1 cellular context compared by ENCODE assay signal in the genomic region with DNA sequence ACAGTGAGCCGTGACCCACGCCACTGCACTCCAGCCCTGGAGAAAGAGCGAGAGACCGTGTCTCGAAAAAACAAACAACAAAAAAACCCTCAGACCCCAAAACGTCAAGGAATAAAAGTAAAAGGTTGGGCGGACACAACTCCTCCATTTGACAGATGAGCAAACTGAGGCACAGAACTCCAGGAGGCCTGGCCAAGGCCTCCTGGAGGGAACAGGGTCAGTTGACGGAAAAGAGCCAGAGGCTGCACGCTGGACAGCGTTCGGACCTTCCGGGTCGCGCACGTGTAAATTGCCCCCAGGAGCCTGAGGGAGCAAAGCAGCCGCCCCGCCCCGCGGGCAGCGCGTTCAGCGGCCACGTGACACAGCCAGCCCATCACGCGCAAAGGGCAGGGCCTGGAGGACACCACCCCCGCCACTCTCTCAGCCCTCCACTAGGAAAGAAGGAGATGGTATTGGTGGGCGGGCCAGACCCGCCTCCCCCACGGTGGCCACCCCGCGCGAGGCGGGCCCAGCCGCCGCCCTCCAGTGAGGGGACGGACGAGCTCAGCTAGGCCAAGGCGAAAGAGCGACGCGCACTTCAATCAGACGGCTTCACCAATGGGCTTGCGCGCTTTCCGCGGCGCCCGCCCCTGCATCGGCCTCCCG.
TF ChIP-seq lines count a peak whose summit lies in the region.

No MANE protein-coding gene starts in this region.

TF ChIP-seq in K562, 482 proteins besides CTCF, POLR2A, EP300 and RAD21 (continued from another document and continues in another):
- no peak for TF ChIP-seq ZFP36 (IDR thresholded peaks at IDR 0.05; ENCODE audit: low read depth, low read length, partially characterized antibody)
- TF ChIP-seq ID3 (CRISPR knock-in tag; IDR thresholded peaks at IDR 0.05), result no peak
- TF ChIP-seq ID3 (tag; IDR thresholded peaks at IDR 0.05), result 0 out of 2 replicates have a peak, but pooled peaks have one; percentile 46
- no peak for TF ChIP-seq ZBTB43 (CRISPR knock-in tag; IDR thresholded peaks at IDR 0.05)
- TF ChIP-seq SPI1 (IDR thresholded peaks at IDR 0.05; ENCODE audit: borderline replicate concordance, low read depth, low read length), result no peak
- TF ChIP-seq ZNF79 (CRISPR knock-in tag; IDR thresholded peaks at IDR 0.05; ENCODE audit: low read depth), result no peak
- no peak for TF ChIP-seq PHB2 (IDR thresholded peaks at IDR 0.05; ENCODE audit: low read depth)
- TF ChIP-seq, protein P1, sequence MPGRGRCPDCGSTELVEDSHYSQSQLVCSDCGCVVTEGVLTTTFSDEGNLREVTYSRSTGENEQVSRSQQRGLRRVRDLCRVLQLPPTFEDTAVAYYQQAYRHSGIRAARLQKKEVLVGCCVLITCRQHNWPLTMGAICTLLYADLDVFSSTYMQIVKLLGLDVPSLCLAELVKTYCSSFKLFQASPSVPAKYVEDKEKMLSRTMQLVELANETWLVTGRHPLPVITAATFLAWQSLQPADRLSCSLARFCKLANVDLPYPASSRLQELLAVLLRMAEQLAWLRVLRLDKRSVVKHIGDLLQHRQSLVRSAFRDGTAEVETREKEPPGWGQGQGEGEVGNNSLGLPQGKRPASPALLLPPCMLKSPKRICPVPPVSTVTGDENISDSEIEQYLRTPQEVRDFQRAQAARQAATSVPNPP (IDR thresholded peaks at IDR 0.05; ENCODE audit: borderline replicate concordance, insufficient read depth, insufficient read length), result no peak
- TF ChIP-seq HDGF (IDR thresholded peaks at IDR 0.05), result peak; percentile 97
- TF ChIP-seq BCLAF1 (IDR thresholded peaks at IDR 0.05; ENCODE audit: borderline replicate concordance in 1 of 2, control insufficient read depth in 1 of 2, low read depth in 2 of 2, low read length in 1 of 2), result no peak; a peak in 1 of 4 replicates
- TF ChIP-seq POLR2AphosphoS2 (IDR thresholded peaks at IDR 0.05; ENCODE audit: low read length), result no peak
- no peak for TF ChIP-seq POLR3G (IDR thresholded peaks at IDR 0.05; ENCODE audit: extremely low read depth, insufficient read length, insufficient replicate concordance)
- no peak for TF ChIP-seq RBM14 (IDR thresholded peaks at IDR 0.05; ENCODE audit: borderline replicate concordance, insufficient read depth, low read depth, low read length)
- TF ChIP-seq ZNF274 (IDR thresholded peaks at IDR 0.05; ENCODE audit: borderline replicate concordance, low read depth, low read length), result no peak
- no peak for TF ChIP-seq C11orf30 (IDR thresholded peaks at IDR 0.05; ENCODE audit: low read depth)
- no peak for TF ChIP-seq ZNF398 (CRISPR knock-in tag; IDR thresholded peaks at IDR 0.05)
- TF ChIP-seq SP1 (CRISPR knock-in tag; IDR thresholded peaks at IDR 0.05), result peak; percentile 94
- TF ChIP-seq NFE2L1 (tag; IDR thresholded peaks at IDR 0.05; ENCODE audit: borderline replicate concordance, low read depth), result no peak
- 0 out of 2 replicates have a peak, but pooled peaks have one; percentile 48 for TF ChIP-seq ZBED1 (IDR thresholded peaks at IDR 0.05)
- TF ChIP-seq, protein P2, sequence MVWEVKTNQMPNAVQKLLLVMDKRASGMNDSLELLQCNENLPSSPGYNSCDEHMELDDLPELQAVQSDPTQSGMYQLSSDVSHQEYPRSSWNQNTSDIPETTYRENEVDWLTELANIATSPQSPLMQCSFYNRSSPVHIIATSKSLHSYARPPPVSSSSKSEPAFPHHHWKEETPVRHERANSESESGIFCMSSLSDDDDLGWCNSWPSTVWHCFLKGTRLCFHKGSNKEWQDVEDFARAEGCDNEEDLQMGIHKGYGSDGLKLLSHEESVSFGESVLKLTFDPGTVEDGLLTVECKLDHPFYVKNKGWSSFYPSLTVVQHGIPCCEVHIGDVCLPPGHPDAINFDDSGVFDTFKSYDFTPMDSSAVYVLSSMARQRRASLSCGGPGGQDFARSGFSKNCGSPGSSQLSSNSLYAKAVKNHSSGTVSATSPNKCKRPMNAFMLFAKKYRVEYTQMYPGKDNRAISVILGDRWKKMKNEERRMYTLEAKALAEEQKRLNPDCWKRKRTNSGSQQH (CRISPR knock-in tag; IDR thresholded peaks at IDR 0.05), result no peak
- TF ChIP-seq ZNF699 (CRISPR knock-in tag; IDR thresholded peaks at IDR 0.05; ENCODE audit: insufficient replicate concordance), result no peak
- TF ChIP-seq SMAD3 (CRISPR knock-in tag; conservative IDR thresholded peaks at IDR 0.05), result no peak
- no peak for TF ChIP-seq NCOR1 (IDR thresholded peaks at IDR 0.05)
- TF ChIP-seq SNIP1 (IDR thresholded peaks at IDR 0.05; ENCODE audit: low read depth), result no peak
- peak; percentile 96 for TF ChIP-seq TOE1 (IDR thresholded peaks at IDR 0.05; ENCODE audit: borderline replicate concordance)
- no peak for TF ChIP-seq TOE1 (CRISPR knock-in tag; IDR thresholded peaks at IDR 0.05; ENCODE audit: borderline replicate concordance, low read depth)
- no peak for TF ChIP-seq ZNF134 (CRISPR knock-in tag; conservative IDR thresholded peaks at IDR 0.05)
- no peak for TF ChIP-seq ZNF75A (CRISPR knock-in tag; IDR thresholded peaks at IDR 0.05)
- TF ChIP-seq ARID4B (CRISPR knock-in tag; IDR thresholded peaks at IDR 0.05), result peak; percentile 55; the same call in 1 of the 2 replicates
- no peak for TF ChIP-seq GABPB2 (CRISPR knock-in tag; conservative IDR thresholded peaks at IDR 0.05)
- no peak for TF ChIP-seq DEAF1 (CRISPR knock-in tag; IDR thresholded peaks at IDR 0.05)
- TF ChIP-seq ZNF212 (CRISPR knock-in tag; IDR thresholded peaks at IDR 0.05), result no peak
- peak in 1 of 2 experiments; percentile 95; a peak in 2 of 4 replicates for TF ChIP-seq HDAC1 (IDR thresholded peaks at IDR 0.05)
- TF ChIP-seq ZNF507 (tag; conservative IDR thresholded peaks at IDR 0.05), result no peak
